In genomic region chr1:168008595-168008994, GRCh38 we compare ENCODE assay signal across 22 cellular contexts.
"Had no signal": no experiment of that assay in that cellular context is flagged by ENCODE, and none has a peak within 500 bp of the region (broad histone marks: within the 10 kb centered on the region; RNA-seq: fewer than 3 reads in every experiment).

No MANE protein-coding gene starts in this region.

- H3K27ac ChIP-seq: KMS-11, RWPE1 had no signal

- DNase-seq: IMR-90, Kasumi-1, MM.1S, NCI-H1092 treated with DMSO at 0.1 percent for 48 hours, NCI-H1436, NCI-H187, NCI-H2029, NCI-H2081 treated with DMSO at 0.1 percent for 48 hours, NCI-H2171, NCI-H226, NCI-H446, NCI-H510A, NCI-H524 treated with DMSO at 0.1 percent for 48 hours, NCI-H69, NCI-H774, PC-3, SHP77, SK-N-SH had no signal

- H3K9ac ChIP-seq: KMS-11, SK-N-SH had no signal

- H3K9me3 ChIP-seq: SK-N-SH had no signal

- ATAC-seq: HepG2, Panc1, PC-3 had no signal
